ENCODE assay signal across 1 cellular context in the genomic region with DNA sequence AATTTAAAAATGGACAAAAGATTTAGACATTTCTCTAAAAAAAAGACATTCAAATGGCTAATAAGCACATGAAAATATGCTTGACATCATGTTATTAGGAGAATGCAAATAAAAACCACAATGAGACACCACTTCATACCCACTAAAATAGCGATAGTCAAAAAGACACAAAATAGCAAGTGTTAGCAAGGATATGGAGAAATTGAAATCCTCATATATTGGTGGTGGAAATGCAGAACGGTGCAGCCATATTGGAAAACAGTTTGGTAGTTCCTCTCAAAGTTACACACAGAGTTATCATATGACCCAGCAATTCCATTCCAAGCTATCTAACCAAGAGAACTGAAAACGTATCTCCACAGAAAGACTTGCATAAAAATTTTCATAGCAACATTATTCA.
TF ChIP-seq lines count a peak whose summit lies in the region.

No MANE protein-coding gene starts in this region.

TF ChIP-seq in K562, 482 proteins besides CTCF, POLR2A, EP300 and RAD21 (continued from another document and continues in another):
- TF ChIP-seq, protein P1, sequence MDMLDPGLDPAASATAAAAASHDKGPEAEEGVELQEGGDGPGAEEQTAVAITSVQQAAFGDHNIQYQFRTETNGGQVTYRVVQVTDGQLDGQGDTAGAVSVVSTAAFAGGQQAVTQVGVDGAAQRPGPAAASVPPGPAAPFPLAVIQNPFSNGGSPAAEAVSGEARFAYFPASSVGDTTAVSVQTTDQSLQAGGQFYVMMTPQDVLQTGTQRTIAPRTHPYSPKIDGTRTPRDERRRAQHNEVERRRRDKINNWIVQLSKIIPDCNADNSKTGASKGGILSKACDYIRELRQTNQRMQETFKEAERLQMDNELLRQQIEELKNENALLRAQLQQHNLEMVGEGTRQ (CRISPR knock-in tag; IDR thresholded peaks at IDR 0.05), result no peak
- TF ChIP-seq NFYB (IDR thresholded peaks at IDR 0.05; ENCODE audit: extremely low read depth, insufficient read length) (no peak), MEIS2 (IDR thresholded peaks at IDR 0.05; ENCODE audit: partially characterized antibody) (no peak), ZSCAN32 (CRISPR knock-in tag; IDR thresholded peaks at IDR 0.05) (no peak), RHOXF2B (CRISPR knock-in tag; conservative IDR thresholded peaks at IDR 0.05) (no peak), CBFB (CRISPR knock-in tag; IDR thresholded peaks at IDR 0.05) (no peak), ETV6 (IDR thresholded peaks at IDR 0.05; ENCODE audit: borderline replicate concordance in 1 of 2, low read depth in 2 of 2, low read length in 1 of 2) (no peak), ETV6 (CRISPR knock-in tag; IDR thresholded peaks at IDR 0.05; ENCODE audit: borderline replicate concordance) (no peak), MYBL2 (IDR thresholded peaks at IDR 0.05; ENCODE audit: low read depth) (0 out of 2 replicates have a peak, but pooled peaks have one; percentile 30), MYBL2 (CRISPR knock-in tag; IDR thresholded peaks at IDR 0.05; ENCODE audit: borderline replicate concordance) (no peak), HDAC8 (tag; IDR thresholded peaks at IDR 0.05) (no peak), PHF21A (IDR thresholded peaks at IDR 0.05; ENCODE audit: borderline replicate concordance, low read depth) (no peak), TARDBP (IDR thresholded peaks at IDR 0.05) (no peak), ZNF589 (CRISPR knock-in tag; IDR thresholded peaks at IDR 0.05; ENCODE audit: low read depth) (peak; percentile 61; the same call in 1 of the 2 replicates), TCF7 (IDR thresholded peaks at IDR 0.05; ENCODE audit: borderline replicate concordance) (no peak), EGR1 (conservative IDR thresholded peaks at IDR 0.05) (no peak), HEY1 (CRISPR knock-in tag; IDR thresholded peaks at IDR 0.05; ENCODE audit: borderline replicate concordance) (no peak), NFIC (IDR thresholded peaks at IDR 0.05) (no peak), POLR3A (IDR thresholded peaks at IDR 0.05; ENCODE audit: borderline replicate concordance, extremely low read depth, insufficient read depth, insufficient read length) (no peak)
- TF ChIP-seq, protein P2, sequence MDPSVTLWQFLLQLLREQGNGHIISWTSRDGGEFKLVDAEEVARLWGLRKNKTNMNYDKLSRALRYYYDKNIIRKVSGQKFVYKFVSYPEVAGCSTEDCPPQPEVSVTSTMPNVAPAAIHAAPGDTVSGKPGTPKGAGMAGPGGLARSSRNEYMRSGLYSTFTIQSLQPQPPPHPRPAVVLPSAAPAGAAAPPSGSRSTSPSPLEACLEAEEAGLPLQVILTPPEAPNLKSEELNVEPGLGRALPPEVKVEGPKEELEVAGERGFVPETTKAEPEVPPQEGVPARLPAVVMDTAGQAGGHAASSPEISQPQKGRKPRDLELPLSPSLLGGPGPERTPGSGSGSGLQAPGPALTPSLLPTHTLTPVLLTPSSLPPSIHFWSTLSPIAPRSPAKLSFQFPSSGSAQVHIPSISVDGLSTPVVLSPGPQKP (CRISPR knock-in tag; IDR thresholded peaks at IDR 0.05), result no peak
- TF ChIP-seq, protein P3, sequence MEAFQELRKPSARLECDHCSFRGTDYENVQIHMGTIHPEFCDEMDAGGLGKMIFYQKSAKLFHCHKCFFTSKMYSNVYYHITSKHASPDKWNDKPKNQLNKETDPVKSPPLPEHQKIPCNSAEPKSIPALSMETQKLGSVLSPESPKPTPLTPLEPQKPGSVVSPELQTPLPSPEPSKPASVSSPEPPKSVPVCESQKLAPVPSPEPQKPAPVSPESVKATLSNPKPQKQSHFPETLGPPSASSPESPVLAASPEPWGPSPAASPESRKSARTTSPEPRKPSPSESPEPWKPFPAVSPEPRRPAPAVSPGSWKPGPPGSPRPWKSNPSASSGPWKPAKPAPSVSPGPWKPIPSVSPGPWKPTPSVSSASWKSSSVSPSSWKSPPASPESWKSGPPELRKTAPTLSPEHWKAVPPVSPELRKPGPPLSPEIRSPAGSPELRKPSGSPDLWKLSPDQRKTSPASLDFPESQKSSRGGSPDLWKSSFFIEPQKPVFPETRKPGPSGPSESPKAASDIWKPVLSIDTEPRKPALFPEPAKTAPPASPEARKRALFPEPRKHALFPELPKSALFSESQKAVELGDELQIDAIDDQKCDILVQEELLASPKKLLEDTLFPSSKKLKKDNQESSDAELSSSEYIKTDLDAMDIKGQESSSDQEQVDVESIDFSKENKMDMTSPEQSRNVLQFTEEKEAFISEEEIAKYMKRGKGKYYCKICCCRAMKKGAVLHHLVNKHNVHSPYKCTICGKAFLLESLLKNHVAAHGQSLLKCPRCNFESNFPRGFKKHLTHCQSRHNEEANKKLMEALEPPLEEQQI (IDR thresholded peaks at IDR 0.05), result peak; percentile 79; the same call in 1 of the 2 replicates
- TF ChIP-seq, protein P4, sequence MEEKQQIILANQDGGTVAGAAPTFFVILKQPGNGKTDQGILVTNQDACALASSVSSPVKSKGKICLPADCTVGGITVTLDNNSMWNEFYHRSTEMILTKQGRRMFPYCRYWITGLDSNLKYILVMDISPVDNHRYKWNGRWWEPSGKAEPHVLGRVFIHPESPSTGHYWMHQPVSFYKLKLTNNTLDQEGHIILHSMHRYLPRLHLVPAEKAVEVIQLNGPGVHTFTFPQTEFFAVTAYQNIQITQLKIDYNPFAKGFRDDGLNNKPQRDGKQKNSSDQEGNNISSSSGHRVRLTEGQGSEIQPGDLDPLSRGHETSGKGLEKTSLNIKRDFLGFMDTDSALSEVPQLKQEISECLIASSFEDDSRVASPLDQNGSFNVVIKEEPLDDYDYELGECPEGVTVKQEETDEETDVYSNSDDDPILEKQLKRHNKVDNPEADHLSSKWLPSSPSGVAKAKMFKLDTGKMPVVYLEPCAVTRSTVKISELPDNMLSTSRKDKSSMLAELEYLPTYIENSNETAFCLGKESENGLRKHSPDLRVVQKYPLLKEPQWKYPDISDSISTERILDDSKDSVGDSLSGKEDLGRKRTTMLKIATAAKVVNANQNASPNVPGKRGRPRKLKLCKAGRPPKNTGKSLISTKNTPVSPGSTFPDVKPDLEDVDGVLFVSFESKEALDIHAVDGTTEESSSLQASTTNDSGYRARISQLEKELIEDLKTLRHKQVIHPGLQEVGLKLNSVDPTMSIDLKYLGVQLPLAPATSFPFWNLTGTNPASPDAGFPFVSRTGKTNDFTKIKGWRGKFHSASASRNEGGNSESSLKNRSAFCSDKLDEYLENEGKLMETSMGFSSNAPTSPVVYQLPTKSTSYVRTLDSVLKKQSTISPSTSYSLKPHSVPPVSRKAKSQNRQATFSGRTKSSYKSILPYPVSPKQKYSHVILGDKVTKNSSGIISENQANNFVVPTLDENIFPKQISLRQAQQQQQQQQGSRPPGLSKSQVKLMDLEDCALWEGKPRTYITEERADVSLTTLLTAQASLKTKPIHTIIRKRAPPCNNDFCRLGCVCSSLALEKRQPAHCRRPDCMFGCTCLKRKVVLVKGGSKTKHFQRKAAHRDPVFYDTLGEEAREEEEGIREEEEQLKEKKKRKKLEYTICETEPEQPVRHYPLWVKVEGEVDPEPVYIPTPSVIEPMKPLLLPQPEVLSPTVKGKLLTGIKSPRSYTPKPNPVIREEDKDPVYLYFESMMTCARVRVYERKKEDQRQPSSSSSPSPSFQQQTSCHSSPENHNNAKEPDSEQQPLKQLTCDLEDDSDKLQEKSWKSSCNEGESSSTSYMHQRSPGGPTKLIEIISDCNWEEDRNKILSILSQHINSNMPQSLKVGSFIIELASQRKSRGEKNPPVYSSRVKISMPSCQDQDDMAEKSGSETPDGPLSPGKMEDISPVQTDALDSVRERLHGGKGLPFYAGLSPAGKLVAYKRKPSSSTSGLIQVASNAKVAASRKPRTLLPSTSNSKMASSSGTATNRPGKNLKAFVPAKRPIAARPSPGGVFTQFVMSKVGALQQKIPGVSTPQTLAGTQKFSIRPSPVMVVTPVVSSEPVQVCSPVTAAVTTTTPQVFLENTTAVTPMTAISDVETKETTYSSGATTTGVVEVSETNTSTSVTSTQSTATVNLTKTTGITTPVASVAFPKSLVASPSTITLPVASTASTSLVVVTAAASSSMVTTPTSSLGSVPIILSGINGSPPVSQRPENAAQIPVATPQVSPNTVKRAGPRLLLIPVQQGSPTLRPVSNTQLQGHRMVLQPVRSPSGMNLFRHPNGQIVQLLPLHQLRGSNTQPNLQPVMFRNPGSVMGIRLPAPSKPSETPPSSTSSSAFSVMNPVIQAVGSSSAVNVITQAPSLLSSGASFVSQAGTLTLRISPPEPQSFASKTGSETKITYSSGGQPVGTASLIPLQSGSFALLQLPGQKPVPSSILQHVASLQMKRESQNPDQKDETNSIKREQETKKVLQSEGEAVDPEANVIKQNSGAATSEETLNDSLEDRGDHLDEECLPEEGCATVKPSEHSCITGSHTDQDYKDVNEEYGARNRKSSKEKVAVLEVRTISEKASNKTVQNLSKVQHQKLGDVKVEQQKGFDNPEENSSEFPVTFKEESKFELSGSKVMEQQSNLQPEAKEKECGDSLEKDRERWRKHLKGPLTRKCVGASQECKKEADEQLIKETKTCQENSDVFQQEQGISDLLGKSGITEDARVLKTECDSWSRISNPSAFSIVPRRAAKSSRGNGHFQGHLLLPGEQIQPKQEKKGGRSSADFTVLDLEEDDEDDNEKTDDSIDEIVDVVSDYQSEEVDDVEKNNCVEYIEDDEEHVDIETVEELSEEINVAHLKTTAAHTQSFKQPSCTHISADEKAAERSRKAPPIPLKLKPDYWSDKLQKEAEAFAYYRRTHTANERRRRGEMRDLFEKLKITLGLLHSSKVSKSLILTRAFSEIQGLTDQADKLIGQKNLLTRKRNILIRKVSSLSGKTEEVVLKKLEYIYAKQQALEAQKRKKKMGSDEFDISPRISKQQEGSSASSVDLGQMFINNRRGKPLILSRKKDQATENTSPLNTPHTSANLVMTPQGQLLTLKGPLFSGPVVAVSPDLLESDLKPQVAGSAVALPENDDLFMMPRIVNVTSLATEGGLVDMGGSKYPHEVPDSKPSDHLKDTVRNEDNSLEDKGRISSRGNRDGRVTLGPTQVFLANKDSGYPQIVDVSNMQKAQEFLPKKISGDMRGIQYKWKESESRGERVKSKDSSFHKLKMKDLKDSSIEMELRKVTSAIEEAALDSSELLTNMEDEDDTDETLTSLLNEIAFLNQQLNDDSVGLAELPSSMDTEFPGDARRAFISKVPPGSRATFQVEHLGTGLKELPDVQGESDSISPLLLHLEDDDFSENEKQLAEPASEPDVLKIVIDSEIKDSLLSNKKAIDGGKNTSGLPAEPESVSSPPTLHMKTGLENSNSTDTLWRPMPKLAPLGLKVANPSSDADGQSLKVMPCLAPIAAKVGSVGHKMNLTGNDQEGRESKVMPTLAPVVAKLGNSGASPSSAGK (IDR thresholded peaks at IDR 0.05), result 0 out of 2 replicates have a peak, but pooled peaks have one; percentile 27
- TF ChIP-seq, protein P5, sequence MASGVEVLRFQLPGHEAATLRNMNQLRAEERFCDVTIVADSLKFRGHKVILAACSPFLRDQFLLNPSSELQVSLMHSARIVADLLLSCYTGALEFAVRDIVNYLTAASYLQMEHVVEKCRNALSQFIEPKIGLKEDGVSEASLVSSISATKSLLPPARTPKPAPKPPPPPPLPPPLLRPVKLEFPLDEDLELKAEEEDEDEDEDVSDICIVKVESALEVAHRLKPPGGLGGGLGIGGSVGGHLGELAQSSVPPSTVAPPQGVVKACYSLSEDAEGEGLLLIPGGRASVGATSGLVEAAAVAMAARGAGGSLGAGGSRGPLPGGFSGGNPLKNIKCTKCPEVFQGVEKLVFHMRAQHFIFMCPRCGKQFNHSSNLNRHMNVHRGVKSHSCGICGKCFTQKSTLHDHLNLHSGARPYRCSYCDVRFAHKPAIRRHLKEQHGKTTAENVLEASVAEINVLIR (CRISPR knock-in tag; IDR thresholded peaks at IDR 0.05), result no peak
- TF ChIP-seq, protein P6, sequence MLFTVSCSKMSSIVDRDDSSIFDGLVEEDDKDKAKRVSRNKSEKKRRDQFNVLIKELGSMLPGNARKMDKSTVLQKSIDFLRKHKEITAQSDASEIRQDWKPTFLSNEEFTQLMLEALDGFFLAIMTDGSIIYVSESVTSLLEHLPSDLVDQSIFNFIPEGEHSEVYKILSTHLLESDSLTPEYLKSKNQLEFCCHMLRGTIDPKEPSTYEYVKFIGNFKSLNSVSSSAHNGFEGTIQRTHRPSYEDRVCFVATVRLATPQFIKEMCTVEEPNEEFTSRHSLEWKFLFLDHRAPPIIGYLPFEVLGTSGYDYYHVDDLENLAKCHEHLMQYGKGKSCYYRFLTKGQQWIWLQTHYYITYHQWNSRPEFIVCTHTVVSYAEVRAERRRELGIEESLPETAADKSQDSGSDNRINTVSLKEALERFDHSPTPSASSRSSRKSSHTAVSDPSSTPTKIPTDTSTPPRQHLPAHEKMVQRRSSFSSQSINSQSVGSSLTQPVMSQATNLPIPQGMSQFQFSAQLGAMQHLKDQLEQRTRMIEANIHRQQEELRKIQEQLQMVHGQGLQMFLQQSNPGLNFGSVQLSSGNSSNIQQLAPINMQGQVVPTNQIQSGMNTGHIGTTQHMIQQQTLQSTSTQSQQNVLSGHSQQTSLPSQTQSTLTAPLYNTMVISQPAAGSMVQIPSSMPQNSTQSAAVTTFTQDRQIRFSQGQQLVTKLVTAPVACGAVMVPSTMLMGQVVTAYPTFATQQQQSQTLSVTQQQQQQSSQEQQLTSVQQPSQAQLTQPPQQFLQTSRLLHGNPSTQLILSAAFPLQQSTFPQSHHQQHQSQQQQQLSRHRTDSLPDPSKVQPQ (CRISPR knock-in tag; IDR thresholded peaks at IDR 0.05; ENCODE audit: borderline replicate concordance), result no peak
- TF ChIP-seq, protein P7, sequence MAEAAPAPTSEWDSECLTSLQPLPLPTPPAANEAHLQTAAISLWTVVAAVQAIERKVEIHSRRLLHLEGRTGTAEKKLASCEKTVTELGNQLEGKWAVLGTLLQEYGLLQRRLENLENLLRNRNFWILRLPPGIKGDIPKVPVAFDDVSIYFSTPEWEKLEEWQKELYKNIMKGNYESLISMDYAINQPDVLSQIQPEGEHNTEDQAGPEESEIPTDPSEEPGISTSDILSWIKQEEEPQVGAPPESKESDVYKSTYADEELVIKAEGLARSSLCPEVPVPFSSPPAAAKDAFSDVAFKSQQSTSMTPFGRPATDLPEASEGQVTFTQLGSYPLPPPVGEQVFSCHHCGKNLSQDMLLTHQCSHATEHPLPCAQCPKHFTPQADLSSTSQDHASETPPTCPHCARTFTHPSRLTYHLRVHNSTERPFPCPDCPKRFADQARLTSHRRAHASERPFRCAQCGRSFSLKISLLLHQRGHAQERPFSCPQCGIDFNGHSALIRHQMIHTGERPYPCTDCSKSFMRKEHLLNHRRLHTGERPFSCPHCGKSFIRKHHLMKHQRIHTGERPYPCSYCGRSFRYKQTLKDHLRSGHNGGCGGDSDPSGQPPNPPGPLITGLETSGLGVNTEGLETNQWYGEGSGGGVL (CRISPR knock-in tag; IDR thresholded peaks at IDR 0.05), result no peak
- TF ChIP-seq, protein P8, sequence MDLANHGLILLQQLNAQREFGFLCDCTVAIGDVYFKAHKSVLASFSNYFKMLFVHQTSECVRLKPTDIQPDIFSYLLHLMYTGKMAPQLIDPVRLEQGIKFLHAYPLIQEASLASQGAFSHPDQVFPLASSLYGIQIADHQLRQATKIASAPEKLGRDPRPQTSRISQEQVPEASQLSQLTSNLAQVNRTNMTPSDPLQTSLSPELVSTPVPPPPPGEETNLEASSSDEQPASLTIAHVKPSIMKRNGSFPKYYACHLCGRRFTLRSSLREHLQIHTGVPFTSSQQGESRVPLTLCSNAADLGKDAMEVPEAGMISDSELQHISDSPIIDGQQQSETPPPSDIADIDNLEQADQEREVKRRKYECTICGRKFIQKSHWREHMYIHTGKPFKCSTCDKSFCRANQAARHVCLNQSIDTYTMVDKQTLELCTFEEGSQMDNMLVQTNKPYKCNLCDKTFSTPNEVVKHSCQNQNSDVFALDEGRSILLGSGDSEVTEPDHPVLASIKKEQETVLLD (IDR thresholded peaks at IDR 0.05), result no peak
- TF ChIP-seq, protein P9, sequence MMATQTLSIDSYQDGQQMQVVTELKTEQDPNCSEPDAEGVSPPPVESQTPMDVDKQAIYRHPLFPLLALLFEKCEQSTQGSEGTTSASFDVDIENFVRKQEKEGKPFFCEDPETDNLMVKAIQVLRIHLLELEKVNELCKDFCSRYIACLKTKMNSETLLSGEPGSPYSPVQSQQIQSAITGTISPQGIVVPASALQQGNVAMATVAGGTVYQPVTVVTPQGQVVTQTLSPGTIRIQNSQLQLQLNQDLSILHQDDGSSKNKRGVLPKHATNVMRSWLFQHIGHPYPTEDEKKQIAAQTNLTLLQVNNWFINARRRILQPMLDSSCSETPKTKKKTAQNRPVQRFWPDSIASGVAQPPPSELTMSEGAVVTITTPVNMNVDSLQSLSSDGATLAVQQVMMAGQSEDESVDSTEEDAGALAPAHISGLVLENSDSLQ (IDR thresholded peaks at IDR 0.05), result no peak
